Comparison of ENCODE assay signal across 14 cellular contexts in genomic region chr7:101436857-101437576, GRCh38.
A peak's percentile ranks its signal among the peaks of the same experiment; 100 is the strongest.
DNase-seq lines count a peak whose midpoint lies in the region; ATAC-seq and TF ChIP-seq lines count a peak whose summit lies in the region.
"Had no signal": no experiment of that assay in that cellular context is flagged by ENCODE, and none has a peak within 500 bp of the region (broad histone marks: within the 10 kb centered on the region; RNA-seq: fewer than 3 reads in every experiment).

No MANE protein-coding gene starts in this region.

- H3K18ac ChIP-seq in mesendoderm (ENCODE audit: low read length): peak overlapping the region; percentile 11

- no peak overlapping the region for H3K4ac ChIP-seq in mesendoderm (ENCODE audit: low read depth, low read length)

- H3K23ac ChIP-seq in mesendoderm (ENCODE audit: low read length): no peak overlapping the region

- peak; percentile 73 for DNase-seq in Daoy (ENCODE audit: low read depth)
- DNase-seq in HuH-7.5 (ENCODE audit: low spot score): peak; percentile 43
- DNase-seq in WTC11 (ENCODE audit: low spot score): peak; percentile 94
- DNase-seq in mesendoderm: peak; percentile 87
- DNase-seq in NCI-H2171 (lab: John Stamatoyannopoulos, UW): no peak
- no peak for DNase-seq in cerebellum (ENCODE audit: low spot score)
- DNase-seq: activated B cell treated with CpG ODN at 0.5 μM for 24 hours; activated T-cell treated with anti-CD3 and anti-CD28 coated beads, Interleukin-2, amount 50 U/mL, for 24 hours; anterior cingulate cortex; MV-4-11; SHP77 had no signal

- H4K8ac ChIP-seq in mesendoderm (ENCODE audit: low read depth, low read length): no peak overlapping the region

- no CpG with 5 or more reads among the region's 19 CpGs for WGBS in mesendoderm (ENCODE audit: extremely low coverage, insufficient coverage, low lambda C conversion rate)

- ATAC-seq in WTC11 (peak; percentile 87), HG03025 (IDR thresholded peaks at IDR 0.05; ENCODE audit: low FRiP score, unreplicated experiment) (no peak), GM18861 (IDR thresholded peaks at IDR 0.05; ENCODE audit: unreplicated experiment) (no peak)

- H3K4me1 Mint-ChIP-seq in WTC11: peaks cover 26% of the 10 kb centered on the region
- H3K4me1 Mint-ChIP-seq: activated B cell treated with CpG ODN at 0.5 μM for 24 hours, CD14-positive monocyte had no signal

- CTCF ChIA-PET in WTC11 (lab: Charles Lee): interaction anchor here (0.7 to 4.0 kb wide), 21 partner anchors 17 to 244 kb away, joined by 3 to 37 read pairs (median 4); partner anchors contain the start of genes COL26A1, IFT22, PLOD3 and ZNHIT1

- H3K4me2 ChIP-seq in mesendoderm (ENCODE audit: low read length): no peak overlapping the region

- H3K79me2 ChIP-seq in mesendoderm (ENCODE audit: control insufficient read depth, insufficient read depth, low read length): no peaks in the 10 kb centered on the region

- no peaks in the 10 kb centered on the region for H3K79me1 ChIP-seq in mesendoderm (ENCODE audit: low read length)

- POLR2A ChIA-PET in WTC11 (lab: Charles Lee): interaction anchor here (0.6 to 1.2 kb wide), 5 partner anchors 58 to 610 kb away, joined by 3 to 8 read pairs (median 6); partner anchors contain the start of genes COL26A1 and EPHB4

- H2BK5ac ChIP-seq in mesendoderm (ENCODE audit: low read length): no peak overlapping the region

- no peak overlapping the region for H3K4me3 ChIP-seq in mesendoderm (ENCODE audit: low read length)

- H3K9me3 Mint-ChIP-seq in WTC11: no peaks in the 10 kb centered on the region
- H3K9me3 Mint-ChIP-seq: activated B cell treated with CpG ODN at 0.5 μM for 24 hours; activated T-cell treated with anti-CD3 and anti-CD28 coated beads, Interleukin-2, amount 50 U/mL, for 24 hours; CD14-positive monocyte had no signal

- H2BK120ac ChIP-seq in mesendoderm (ENCODE audit: low read depth, low read length): no peak overlapping the region

- no peak overlapping the region for H2BK15ac ChIP-seq in mesendoderm (replicated peaks; ENCODE audit: low read depth)

- H3K9ac ChIP-seq in mesendoderm (ENCODE audit: low read length): no peak overlapping the region

- no peak overlapping the region for H2AK5ac ChIP-seq in mesendoderm (ENCODE audit: low read length)

- H3K27me3 ChIP-seq in mesendoderm (ENCODE audit: insufficient read depth, low read length, poor library complexity): no peaks in the 10 kb centered on the region

- no peaks in the 10 kb centered on the region for H3K36me3 ChIP-seq in mesendoderm (ENCODE audit: control insufficient read depth, insufficient read depth, low read length)

- H3K27me3 Mint-ChIP-seq in WTC11 (ENCODE audit: low read depth): no peaks in the 10 kb centered on the region

- peak overlapping the region; percentile 79 for H3K27ac Mint-ChIP-seq in WTC11
- H3K27ac Mint-ChIP-seq: activated B cell treated with CpG ODN at 0.5 μM for 24 hours; activated T-cell treated with anti-CD3 and anti-CD28 coated beads, Interleukin-2, amount 50 U/mL, for 24 hours had no signal

- H3K4me1 ChIP-seq in mesendoderm (ENCODE audit: control insufficient read depth, low read depth, low read length): peaks cover 4% of the 10 kb centered on the region

- H3K56ac ChIP-seq in mesendoderm (ENCODE audit: low read length): no peak overlapping the region

- H4K5ac ChIP-seq in mesendoderm (ENCODE audit: low read length): no peak overlapping the region

- no peak overlapping the region for H3K4me3 Mint-ChIP-seq in WTC11
- H3K4me3 Mint-ChIP-seq: activated B cell treated with CpG ODN at 0.5 μM for 24 hours; activated T-cell treated with anti-CD3 and anti-CD28 coated beads, Interleukin-2, amount 50 U/mL, for 24 hours; CD14-positive monocyte had no signal

- H3K36me3 Mint-ChIP-seq in WTC11: no peaks in the 10 kb centered on the region
- H3K36me3 Mint-ChIP-seq: CD14-positive monocyte had no signal

- H3K27ac ChIP-seq in mesendoderm (ENCODE audit: low read depth, low read length): no peak overlapping the region

- no peak for TF ChIP-seq CTCF in WTC11 (IDR thresholded peaks at IDR 0.05)

TF ChIP-seq in WTC11, 78 proteins besides CTCF, POLR2A, EP300 and RAD21:
- TF ChIP-seq SP1 (CRISPR knock-in tag; conservative IDR thresholded peaks at IDR 0.05): no peak
- TF ChIP-seq ETV6 (CRISPR knock-in tag; IDR thresholded peaks at IDR 0.05): 0 out of 2 replicates have a peak, but pooled peaks have one; percentile 13
- TF ChIP-seq USF1 (CRISPR knock-in tag; IDR thresholded peaks at IDR 0.05): no peak
- peak; percentile 68; the same call in 1 of the 2 replicates for TF ChIP-seq MAX (CRISPR knock-in tag; IDR thresholded peaks at IDR 0.05)

Comparison
In these comparisons a context has a peak if more than half of its experiments do, and no peak if none do; other contexts are left out.
1. DNase-seq: peak in Daoy (single experiment), HuH-7.5 (single experiment), WTC11 (single experiment) and mesendoderm (single experiment); none in NCI-H2171 (single experiment) and cerebellum (single experiment).